In the genomic region with DNA sequence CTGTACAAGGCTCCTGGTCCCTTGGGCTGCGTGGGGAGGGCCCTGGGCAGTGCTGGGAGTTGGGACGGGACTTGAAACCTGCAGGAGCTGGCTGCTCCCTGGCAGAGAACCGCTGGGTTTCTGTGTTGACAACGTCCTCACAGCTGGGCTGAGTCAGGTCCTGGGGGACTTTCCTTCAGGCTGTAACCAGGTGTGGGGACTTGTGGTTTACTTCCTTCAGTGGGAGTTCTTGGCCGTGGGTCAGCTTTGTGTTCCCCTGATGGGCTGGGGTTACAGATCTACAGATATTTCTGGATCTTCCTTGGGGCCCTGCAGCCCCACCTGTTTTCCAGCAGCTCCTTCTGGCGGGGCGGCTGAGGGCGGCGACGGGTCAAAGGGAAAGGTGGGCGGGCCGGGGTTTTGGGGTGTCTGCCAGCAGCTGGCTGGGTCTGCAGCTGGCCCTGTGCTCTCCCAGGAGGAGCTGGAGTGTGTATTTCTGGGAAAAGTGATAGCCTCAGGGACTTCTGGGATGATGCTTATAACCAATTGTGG, we compare ENCODE assay signal across 16 cellular contexts. TPM values are rescaled to one million over a fixed set of nuclear protein-coding genes. Genes with fewer than 3 reads are reported as not detected.
DNase-seq lines count a peak whose midpoint lies in the region; ATAC-seq, FAIRE-seq and TF ChIP-seq lines count a peak whose summit lies in the region.
"Had no signal": no experiment of that assay in that cellular context is flagged by ENCODE, and none has a peak within 500 bp of the region (broad histone marks: within the 10 kb centered on the region; RNA-seq: fewer than 3 reads in every experiment).

No MANE protein-coding gene starts in this region.

- no peak overlapping the region for H3K9ac ChIP-seq in BLaER1 treated with 17β-estradiol and CSF1 and Interleukin-3, amounts not matched to agents 10 nM and 100 nM
- no peak overlapping the region for H3K9ac ChIP-seq in HepG2 (ENCODE audit: insufficient read depth, low read depth, low read length)

- H3K36me3 ChIP-seq in BLaER1 treated with 17β-estradiol and CSF1 and Interleukin-3, amounts not matched to agents 10 nM and 100 nM = no peaks in the 10 kb centered on the region
- H3K36me3 ChIP-seq in body of pancreas (replicated peaks in 1 of 2; ENCODE audit: insufficient read depth in 1 of 2, low read depth in 2 of 2) (no peaks in the 10 kb centered on the region), HepG2 (replicated peaks in 1 of 2; ENCODE audit: control insufficient read depth in 1 of 2, insufficient read depth in 2 of 2, low read length in 2 of 2) (no peaks in the 10 kb centered on the region)
- H3K36me3 ChIP-seq: cardiac muscle cell had no signal

- peak overlapping the region; percentile 44 to 81 (median 70) for H3K4me2 ChIP-seq in BLaER1 treated with 17β-estradiol and CSF1 and Interleukin-3, amounts not matched to agents 10 nM and 100 nM
- H3K4me2 ChIP-seq in HepG2 (ENCODE audit: low read depth, low read length) = no peak overlapping the region
- H3K4me2 ChIP-seq: PC-9 had no signal

- ATAC-seq in body of pancreas (no peak), HepG2 (no peak), GM21737 (IDR thresholded peaks at IDR 0.05; ENCODE audit: unreplicated experiment) (no peak), HG03175 (IDR thresholded peaks at IDR 0.05; ENCODE audit: unreplicated experiment) (no peak), GM18868 (IDR thresholded peaks at IDR 0.05; ENCODE audit: unreplicated experiment) (no peak), SK-N-SH treated with all-trans-retinoic acid at 6 μM for 48 hours (no peak)

- POLR2A ChIA-PET in HepG2 (lab: Yijun Ruan, JAX) = no interaction called here

- no peak overlapping the region for H2AFZ ChIP-seq in HepG2 (ENCODE audit: low read length)
- H2AFZ ChIP-seq: PC-9 had no signal

- TF ChIP-seq EP300 in HepG2 (IDR thresholded peaks at IDR 0.05; ENCODE audit: low read depth in 2 of 2, low read length in 2 of 2) = no peak
- TF ChIP-seq EP300 in HepG2 (CRISPR knock-in tag; IDR thresholded peaks at IDR 0.05; ENCODE audit: borderline replicate concordance) = no peak

- H3K27ac ChIP-seq in BLaER1 treated with 17β-estradiol and CSF1 and Interleukin-3, amounts not matched to agents 10 nM and 100 nM = 0 out of 22 replicates have a peak overlapping the region, but pooled peaks of 2 of the 11 experiments have one; percentile 0 to 4
- H3K27ac ChIP-seq in body of pancreas = peak overlapping the region; percentile 27 to 89 (median 84)
- no peak overlapping the region for H3K27ac ChIP-seq in HepG2 (ENCODE audit: extremely low read length, insufficient read depth, low read length)
- H3K27ac ChIP-seq: cardiac muscle cell, PC-9 had no signal

- peaks cover 2 to 5% (median 4%) of the 10 kb centered on the region in 3 donors for H3K9me3 Mint-ChIP-seq in IgD-negative memory B cell

- TF ChIP-seq CTCF in body of pancreas (IDR thresholded peaks at IDR 0.05) = no peak
- no peak for TF ChIP-seq CTCF in HepG2 (CRISPR knock-in tag; IDR thresholded peaks at IDR 0.05)

- H3K4me3 Mint-ChIP-seq in IgD-negative memory B cell = peak overlapping the region in 3 of 4 donors; percentile 68 to 76 (median 73)
- H3K4me3 Mint-ChIP-seq: mesothelial cell of epicardium had no signal

- H3K27ac Mint-ChIP-seq in IgD-negative memory B cell = peak overlapping the region; percentile 56 to 100 (median 80)
- H3K27ac Mint-ChIP-seq: mesothelial cell of epicardium had no signal

- H3K36me3 Mint-ChIP-seq in IgD-negative memory B cell = peaks cover 3% of the 10 kb centered on the region

- BruUV-seq in HepG2 (replicated peaks; lab: Mats Ljungman, UMichigan) = no TSS peak

- no peak for TF ChIP-seq POLR2A in body of pancreas (IDR thresholded peaks at IDR 0.05)
- TF ChIP-seq POLR2A in HepG2 (IDR thresholded peaks at IDR 0.05; ENCODE audit: insufficient read depth in 1 of 2, low read depth in 2 of 2, low read length in 2 of 2) = no peak

- no peaks in the 10 kb centered on the region for H3K27me3 ChIP-seq in BLaER1 treated with 17β-estradiol and CSF1 and Interleukin-3, amounts not matched to agents 10 nM and 100 nM
- H3K27me3 ChIP-seq in body of pancreas = no peaks in the 10 kb centered on the region
- H3K27me3 ChIP-seq in HepG2 (ENCODE audit: control insufficient read depth in 1 of 2, insufficient read depth in 2 of 2, low read length in 2 of 2) = no peaks in the 10 kb centered on the region
- H3K27me3 ChIP-seq: cardiac muscle cell had no signal

- in situ Hi-C loops in HepG2 (cut with HindIII; ENCODE audit: extremely low pct_ligation_motif_present, low pct_unique_long_range_greater_than_20kb) = no loop called here

- peaks cover 5 to 18% (median 10%) of the 10 kb centered on the region in 11 experiments; a peak in 16 of 22 replicates for H3K9me3 ChIP-seq in BLaER1 treated with 17β-estradiol and CSF1 and Interleukin-3, amounts not matched to agents 10 nM and 100 nM (replicated peaks in 1 of 11)
- no peaks in the 10 kb centered on the region for H3K9me3 ChIP-seq in body of pancreas
- no peaks in the 10 kb centered on the region; the same call in 1 of the 2 replicates for H3K9me3 ChIP-seq in HepG2 (ENCODE audit: low read length)

- no peaks in the 10 kb centered on the region for H3K79me2 ChIP-seq in HepG2 (ENCODE audit: insufficient read depth, low read length)

- no peak for FAIRE-seq in HepG2 (lab: Jason Lieb, UNC)

- H3K4me1 Mint-ChIP-seq in IgD-negative memory B cell = peaks cover 38 to 47% (median 39%) of the 10 kb centered on the region in 3 donors

- no peak overlapping the region for H3K4me3 ChIP-seq in BLaER1 treated with 17β-estradiol and CSF1 and Interleukin-3, amounts not matched to agents 10 nM and 100 nM
- H3K4me3 ChIP-seq in body of pancreas (no peak overlapping the region), HepG2 (replicated peaks in 1 of 3; ENCODE audit: insufficient read depth in 1 of 3, low read depth in 2 of 3, low read length in 3 of 3) (no peak overlapping the region)
- H3K4me3 ChIP-seq: cardiac muscle cell, PC-9 had no signal

- intact Hi-C loops in body of pancreas (cut with DNase I) = no loop called here
- intact Hi-C loops in HepG2 (cut with micrococcal nuclease; ENCODE audit: unreplicated experiment) = no loop called here

- DNase-seq in body of pancreas (peak in 2 of 4 donors; percentile 45 to 52), HepG2 (ENCODE audit: low spot score) (no peak)
- DNase-seq: activated CD4-positive, alpha-beta T cell treated with anti-CD3 and anti-CD28 coated beads, Interleukin-2, amount 50 U/mL, for 48 hours; activated gamma-delta T cell; AML-193; GF-D8 had no signal

- no peak for TF ChIP-seq RAD21 in HepG2 (CRISPR knock-in tag; IDR thresholded peaks at IDR 0.05)

- CTCF ChIA-PET in HepG2 (lab: Yijun Ruan, JAX; ENCODE audit: low intra/inter-chr PET ratio, low total read pairs) = no interaction called here

- 30 to 31% methylated on average over 6 to 12 of the region's 12 CpGs for WGBS in body of pancreas, 2 donors
- 100% methylated on average over 1 of the region's 12 CpGs for WGBS in HepG2 (ENCODE audit: low lambda C conversion rate)

- H3K4me1 ChIP-seq in BLaER1 treated with 17β-estradiol and CSF1 and Interleukin-3, amounts not matched to agents 10 nM and 100 nM = peaks cover 25 to 57% (median 39%) of the 10 kb centered on the region in 10 experiments
- H3K4me1 ChIP-seq in body of pancreas (peaks cover 68% of the 10 kb centered on the region), HepG2 (ENCODE audit: insufficient read depth, low read length) (peaks cover 45% of the 10 kb centered on the region)

- peaks cover 2% of the 10 kb centered on the region for H3K27me3 Mint-ChIP-seq in IgD-negative memory B cell

- no peaks in the 10 kb centered on the region for H4K20me1 ChIP-seq in BLaER1 treated with 17β-estradiol and CSF1 and Interleukin-3, amounts not matched to agents 10 nM and 100 nM
- H4K20me1 ChIP-seq in HepG2 (ENCODE audit: insufficient read depth, low read length) = no peaks in the 10 kb centered on the region

TF ChIP-seq in SK-N-SH treated with all-trans-retinoic acid at 6 μM for 48 hours, 23 proteins besides CTCF, POLR2A, EP300 and RAD21 (continues in another document):
- TF ChIP-seq CSDC2 (CRISPR knock-in tag; IDR thresholded peaks at IDR 0.05) = no peak
- no peak for TF ChIP-seq ISL1 (CRISPR knock-in tag; IDR thresholded peaks at IDR 0.05)

RNA-seq across cellular contexts. Expression of a gene that starts 18.9 kb away (rescaled TPM):
- polyA plus RNA-seq in IgD-negative memory B cell (94.1 TPM), HepG2 (2011; rRNA removed) (0.88 and 1.1 TPM in 2 replicates)
- total RNA-seq in body of pancreas (10 to 100 TPM; 55.3 to 61.0 TPM), HepG2 (2016; rRNA removed; fragmentation: Illumina TruSeq; extraction: Trizol) (0.69 and 1.4 TPM in 2 replicates)
- total RNA-seq in HepG2 (2016; cell fraction: cytosol; rRNA removed; fragmentation: Illumina TruSeq; extraction: Trizol; ENCODE audit: low read depth) = 0.26 and 0.30 TPM in 2 replicates
- total RNA-seq in HepG2 (2016; cell fraction: insoluble cytoplasmic fraction; rRNA removed; fragmentation: Illumina TruSeq; extraction: Trizol) = 0.55 and 1.3 TPM in 2 replicates
- total RNA-seq in HepG2 (2016; cell fraction: membrane; rRNA removed; fragmentation: Illumina TruSeq; extraction: Trizol) = 0.65 and 0.72 TPM in 2 replicates
- total RNA-seq in HepG2 (2016; cell fraction: nucleus; rRNA removed; fragmentation: Illumina TruSeq; extraction: Trizol) = 0.94 and 0.99 TPM in 2 replicates
- 0.90 and 1.3 TPM in 2 replicates for polyA plus RNA-seq in HepG2 (2011; cell fraction: cytosol; rRNA removed)
- 2.7 and 3.0 TPM in 2 replicates for polyA plus RNA-seq in HepG2 (2011; cell fraction: nucleus; rRNA removed)
- polyA plus RNA-seq in HepG2 (2012) = 0.76 and 1.3 TPM in 2 replicates
- 0.14 and 0.15 TPM in 2 replicates for polyA plus RNA-seq in HepG2 (2016; cell fraction: cytosol; fragmentation: Illumina TruSeq; extraction: Trizol; ENCODE audit: low read depth)
- polyA plus RNA-seq in HepG2 (2016; cell fraction: insoluble cytoplasmic fraction; fragmentation: Illumina TruSeq; extraction: Trizol; ENCODE audit: low read depth) = 0.84 and 1.1 TPM in 2 replicates
- 0.31 and 0.55 TPM in 2 replicates for polyA plus RNA-seq in HepG2 (2016; cell fraction: membrane; fragmentation: Illumina TruSeq; extraction: Trizol; ENCODE audit: low read depth)
- polyA plus RNA-seq in HepG2 (2016; cell fraction: nucleus; fragmentation: Illumina TruSeq; extraction: Trizol; ENCODE audit: insufficient read depth, low read depth) = 2.0 and 2.6 TPM in 2 replicates
- 2.0 and 3.1 TPM in 2 replicates for polyA minus RNA-seq in HepG2 (2011; rRNA and poly(A)+ RNA removed; ENCODE audit: low replicate concordance)
- polyA minus RNA-seq in HepG2 (2011; cell fraction: cytosol; rRNA and poly(A)+ RNA removed) = 0.62 and 0.79 TPM in 2 replicates
- polyA minus RNA-seq in HepG2 (2011; cell fraction: nucleus; rRNA and poly(A)+ RNA removed) = 0.64 and 0.87 TPM in 2 replicates
- total RNA-seq: T-helper 2 cell treated with Interferon-gamma antibody and Interleukin-4, amounts not matched to agents 100 ng/mL and 5 ng/mL, for 36 hours had no signal

Comparison
In these comparisons a context has a peak if more than half of its experiments do, and no peak if none do; other contexts are left out.
1. RNA of a gene that starts 18.9 kb away (total RNA-seq): 55.3 to 61.0 TPM in body of pancreas; 0.26 to 1.4 TPM in HepG2; every median in the first group is over 10 times any median in the second.